8 cellular contexts compared by ENCODE assay signal in genomic region chr19:13165091-13165997, GRCh38. TPM values are rescaled to one million over a fixed set of nuclear protein-coding genes. Genes with fewer than 3 reads are reported as not detected.
DNase-seq lines count a peak whose midpoint lies in the region; ATAC-seq and TF ChIP-seq lines count a peak whose summit lies in the region.

No MANE protein-coding gene starts in this region.

- H3K4me3 ChIP-seq in DND-41 (ENCODE audit: low read depth in 1 of 2, low read length in 2 of 2) (no peak overlapping the region), Panc1 (ENCODE audit: low read depth in 2 of 2, low read length in 2 of 2) (no peak overlapping the region; a peak in 1 of 4 replicates), esophagus (ENCODE audit: low read depth in 1 of 2, low read length in 2 of 2) (no peak overlapping the region), trophoblast cell (ENCODE audit: low read depth, low read length) (no peak overlapping the region)

- ATAC-seq in DND-41 (ENCODE audit: insufficient read depth, low read depth) (no peak), Panc1 (no peak)

- no peaks in the 10 kb centered on the region for H3K9me3 ChIP-seq in DND-41 (ENCODE audit: insufficient read depth, low read length, severe bottlenecking)
- H3K9me3 ChIP-seq in Panc1 (ENCODE audit: control insufficient read depth, insufficient read depth, low read depth, low read length), result no peaks in the 10 kb centered on the region
- no peaks in the 10 kb centered on the region for H3K9me3 ChIP-seq in esophagus (ENCODE audit: control insufficient read depth in 2 of 2, insufficient read depth in 1 of 2, low read depth in 1 of 2, low read length in 1 of 2)
- H3K9me3 ChIP-seq in trophoblast cell (ENCODE audit: insufficient read depth, low read depth, low read length), result no peaks in the 10 kb centered on the region

- CTCF ChIA-PET in Panc1 (lab: Charles Lee), result interaction anchor here (0.7 kb wide), 1 partner anchor 280 kb away, joined by 4 read pairs; no protein-coding TSS in a partner anchor

- 70 to 73% methylated on average over 20 of the region's 20 CpGs for WGBS in esophagus, 2 donors
- WGBS in trophoblast cell (ENCODE audit: extremely low coverage, insufficient coverage, insufficient read length), result no CpG with 5 or more reads among the region's 20 CpGs

- H3K36me3 ChIP-seq in DND-41 (ENCODE audit: insufficient read depth, low read length), result no peaks in the 10 kb centered on the region
- no peaks in the 10 kb centered on the region for H3K36me3 ChIP-seq in Panc1 (ENCODE audit: control insufficient read depth, insufficient read depth, low read length)
- no peaks in the 10 kb centered on the region for H3K36me3 ChIP-seq in esophagus (ENCODE audit: control insufficient read depth in 2 of 2, insufficient read depth in 2 of 2, low read length in 1 of 2)
- no peaks in the 10 kb centered on the region for H3K36me3 ChIP-seq in trophoblast cell (ENCODE audit: control insufficient read depth in 1 of 2, insufficient read depth in 2 of 2, low read length in 2 of 2)

- H3K14ac ChIP-seq in trophoblast cell (ENCODE audit: low read length), result peak overlapping the region; percentile 93

- peak overlapping the region; percentile 87 for H2AK5ac ChIP-seq in trophoblast cell (ENCODE audit: low read length)

- H3K79me2 ChIP-seq in DND-41 (ENCODE audit: insufficient read depth, low read length) (no peaks in the 10 kb centered on the region), trophoblast cell (ENCODE audit: control insufficient read depth, insufficient read depth, low read length, poor library complexity) (peaks cover 10% of the 10 kb centered on the region)

- peak overlapping the region; percentile 89; the same call in 1 of the 2 replicates for H3K4me2 ChIP-seq in DND-41 (ENCODE audit: insufficient read depth, low read length)
- peak overlapping the region; percentile 11 for H3K4me2 ChIP-seq in trophoblast cell (ENCODE audit: low read length)

- peak overlapping the region; percentile 12 for H4K12ac ChIP-seq in trophoblast cell (ENCODE audit: low read depth, low read length)

- H3K27ac ChIP-seq in DND-41 (ENCODE audit: low read length) (peak overlapping the region; percentile 77), Panc1 (ENCODE audit: low read length) (peak overlapping the region; percentile 99), esophagus (ENCODE audit: low read depth in 2 of 2, low read length in 1 of 2) (peak overlapping the region; percentile 96 to 97), trophoblast cell (ENCODE audit: low read depth, low read length) (peak overlapping the region; percentile 96)

- peak overlapping the region; percentile 97 for H2BK120ac ChIP-seq in trophoblast cell (ENCODE audit: insufficient read depth, low read length, poor library complexity)

- H3K18ac ChIP-seq in trophoblast cell (ENCODE audit: low read length), result peak overlapping the region; percentile 94

- no TSS peak for BruUV-seq in Panc1 (replicated peaks; lab: Mats Ljungman, UMichigan)

- peaks cover 66% of the 10 kb centered on the region for H3K4me1 ChIP-seq in DND-41 (ENCODE audit: insufficient read depth, low read length)
- peaks cover 61% of the 10 kb centered on the region for H3K4me1 ChIP-seq in Panc1 (ENCODE audit: control insufficient read depth, insufficient read depth, low read length)
- H3K4me1 ChIP-seq in esophagus (ENCODE audit: control insufficient read depth in 2 of 2, insufficient read depth in 2 of 2, low read length in 1 of 2), result peaks cover 11 to 15% of the 10 kb centered on the region in 2 donors
- H3K4me1 ChIP-seq in trophoblast cell (ENCODE audit: control insufficient read depth in 1 of 2, insufficient read depth in 2 of 2, low read length in 2 of 2), result peaks cover 44 to 46% of the 10 kb centered on the region in 2 experiments

- H4K91ac ChIP-seq in trophoblast cell (ENCODE audit: low read depth, low read length), result peak overlapping the region; percentile 94

- peak overlapping the region; percentile 20; the same call in 1 of the 2 replicates for H2AFZ ChIP-seq in DND-41 (ENCODE audit: low read depth, low read length)
- peak overlapping the region; percentile 41 for H2AFZ ChIP-seq in trophoblast cell (ENCODE audit: insufficient read depth, low read length, poor library complexity)

- TF ChIP-seq CTCF in DND-41 (IDR thresholded peaks at IDR 0.05; ENCODE audit: borderline replicate concordance, extremely low read depth, low read length, poor library complexity, severe bottlenecking), result no peak
- TF ChIP-seq CTCF in Panc1 (IDR thresholded peaks at IDR 0.05), result no peak

- POLR2A ChIA-PET in Panc1 (lab: Charles Lee), result interaction anchor here (0.6 kb wide), 2 partner anchors 29 to 654 kb away, joined by 8 read pairs; no protein-coding TSS in a partner anchor

- DNase-seq in DND-41 (no peak), Panc1 (ENCODE audit: low read depth, low spot score) (no peak), trophoblast cell (peak in 1 of 2 donors; percentile 26), NCI-H187 treated with DMSO at 0.1 percent for 48 hours (lab: John Stamatoyannopoulos, UW) (no peak), GM19240 (ENCODE audit: insufficient read length, low spot score) (no peak), NCI-H146 (lab: John Stamatoyannopoulos, UW) (no peak), cerebellar nuclear complex (lab: John Stamatoyannopoulos, UW) (no peak)

- peaks cover 66% of the 10 kb centered on the region for H3K79me1 ChIP-seq in trophoblast cell (ENCODE audit: low read length)

- peak overlapping the region; percentile 44; the same call in 1 of the 2 replicates for H3K9ac ChIP-seq in DND-41 (ENCODE audit: low read depth, low read length)
- no peak overlapping the region for H3K9ac ChIP-seq in trophoblast cell (ENCODE audit: low read length)

- no peaks in the 10 kb centered on the region for H3K27me3 ChIP-seq in DND-41 (ENCODE audit: insufficient read depth, low read length, poor library complexity)
- no peaks in the 10 kb centered on the region for H3K27me3 ChIP-seq in Panc1 (ENCODE audit: control insufficient read depth, insufficient read depth, low read length)
- H3K27me3 ChIP-seq in esophagus (ENCODE audit: control insufficient read depth in 1 of 2, insufficient read depth in 2 of 2, low read length in 2 of 2), result no peaks in the 10 kb centered on the region
- H3K27me3 ChIP-seq in trophoblast cell (ENCODE audit: insufficient read depth, low read length), result no peaks in the 10 kb centered on the region

- H2BK12ac ChIP-seq in trophoblast cell (ENCODE audit: low read length), result peak overlapping the region; percentile 85

- no peaks in the 10 kb centered on the region for H4K20me1 ChIP-seq in DND-41 (ENCODE audit: insufficient read depth, low read length)

- no peak overlapping the region for H3K23ac ChIP-seq in trophoblast cell (ENCODE audit: low read length)

- H2BK5ac ChIP-seq in trophoblast cell (ENCODE audit: low read depth, low read length, poor library complexity), result peak overlapping the region; percentile 94

- peak overlapping the region; percentile 75 for H3K4ac ChIP-seq in trophoblast cell (ENCODE audit: low read depth, low read length)

- intact Hi-C loops in Panc1 (cut with micrococcal nuclease; ENCODE audit: unreplicated experiment), result no loop called here

- in situ Hi-C loops in Panc1 (cut with HindIII; ENCODE audit: low pct_unique_long_range_greater_than_20kb, low sequenced_read_pairs), result no loop called here

- H4K8ac ChIP-seq in trophoblast cell (ENCODE audit: low read depth, low read length), result peak overlapping the region; percentile 96

RNA-seq across cellular contexts. Expression of gene IER2, which starts 15.1 kb away (rescaled TPM):
- total RNA-seq in Panc1 (2021; ENCODE audit: unreplicated experiment), result 80.4 TPM
- polyA plus RNA-seq in Panc1 (2012; ENCODE audit: insufficient read length), result 81.1 TPM
- polyA plus RNA-seq in esophagus, result 100 to 1,000 TPM in 1 of 2 donors, 10 to 100 TPM in 1; 52.1 to 101 TPM
- 139 and 150 TPM in 2 replicates for polyA plus RNA-seq in trophoblast cell (2013)

RNA-seq across cellular contexts. Expression of gene STX10, which starts 15.2 kb away (rescaled TPM):
- 43.6 TPM for total RNA-seq in Panc1 (2021; ENCODE audit: unreplicated experiment)
- polyA plus RNA-seq in Panc1 (2012; ENCODE audit: insufficient read length), result 108 TPM
- polyA plus RNA-seq in esophagus, result 10 to 100 TPM; 75.1 to 76.0 TPM
- polyA plus RNA-seq in trophoblast cell (2013), result 45.9 and 47.7 TPM in 2 replicates

RNA-seq across cellular contexts. Expression of gene NACC1, which starts 47.3 kb away (rescaled TPM):
- 129 TPM for total RNA-seq in Panc1 (2021; ENCODE audit: unreplicated experiment)
- 97.8 TPM for polyA plus RNA-seq in Panc1 (2012; ENCODE audit: insufficient read length)
- polyA plus RNA-seq in esophagus, result 10 to 100 TPM; 19.5 to 39.4 TPM
- 149 and 154 TPM in 2 replicates for polyA plus RNA-seq in trophoblast cell (2013)

RNA-seq across cellular contexts. Expression of gene TRMT1, which starts 48.8 kb away (rescaled TPM):
- 52.0 TPM for total RNA-seq in Panc1 (2021; ENCODE audit: unreplicated experiment)
- 41.4 TPM for polyA plus RNA-seq in Panc1 (2012; ENCODE audit: insufficient read length)
- 10 to 100 TPM; 34.0 to 59.5 TPM for polyA plus RNA-seq in esophagus
- polyA plus RNA-seq in trophoblast cell (2013), result 26.6 and 28.8 TPM in 2 replicates
